In the genomic region with DNA sequence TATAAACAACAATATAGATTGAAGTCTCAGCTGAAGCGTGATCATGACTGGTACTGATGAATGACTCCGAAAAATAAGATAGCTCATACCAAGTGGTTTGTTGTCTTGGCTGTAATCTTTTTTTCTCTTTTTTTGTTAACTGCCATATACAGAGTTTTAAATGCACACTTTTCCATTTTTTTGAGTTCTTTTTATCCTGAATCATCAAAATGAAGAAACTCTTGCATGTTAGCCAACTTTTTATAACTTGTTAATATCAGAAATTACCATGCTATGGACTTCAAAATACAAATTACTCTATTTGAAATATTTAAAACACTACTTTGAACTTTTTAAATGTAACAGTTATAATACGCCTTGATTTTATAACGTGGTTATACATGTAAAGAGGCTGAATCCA, we compare ENCODE assay signal across 25 cellular contexts.
"Had no signal": no experiment of that assay in that cellular context is flagged by ENCODE, and none has a peak within 500 bp of the region (broad histone marks: within the 10 kb centered on the region; RNA-seq: fewer than 3 reads in every experiment).

No MANE protein-coding gene starts in this region.

- ATAC-seq: natural killer cell; psoas muscle; right cardiac atrium; sciatic nerve; stimulated activated effector memory CD8-positive, alpha-beta T cell treated with anti-CD3 and anti-CD28 coated beads, Interleukin-12 subunit alpha, Interleukin-12 subunit beta, amount 100 ng/mL, for 72 hours; stimulated activated naive B cell treated with anti-CD40 and anti-IgM and Interleukin-4, amounts not matched to agents 10 μg/mL and 1 μg/mL and 100 μg/mL, for 72 hours had no signal

- FAIRE-seq: urothelium cell line had no signal

- H3K4me1 ChIP-seq: parathyroid adenoma, psoas muscle, stomach, thyroid gland, upper lobe of left lung, vagina had no signal

- H3K4me2 ChIP-seq: neural progenitor cell had no signal

- DNase-seq: natural killer cell; occipital lobe; ovary; posterior cingulate gyrus; psoas muscle; right cardiac atrium; stimulated activated CD4-positive, alpha-beta T cell treated with anti-CD3 and anti-CD28 coated beads, Interleukin-15, amount 100 ng/mL, for 24 hours; stimulated activated CD4-positive, alpha-beta T cell treated with anti-CD3 and anti-CD28 coated beads, Interleukin-2, amount 100 ng/mL, for 24 hours; stimulated activated CD4-positive, alpha-beta T cell treated with anti-CD3 and anti-CD28 coated beads, Interleukin-2, amount 100 ng/mL, for 48 hours; stimulated activated CD4-positive, alpha-beta T cell treated with anti-CD3 and anti-CD28 coated beads, Interleukin-4, amount 100 ng/mL, for 24 hours; stimulated activated naive B cell treated with anti-CD40 and anti-IgM and Interleukin-4, amounts not matched to agents 10 μg/mL and 1 μg/mL and 100 μg/mL, for 72 hours; stimulated activated naive CD4-positive, alpha-beta T cell treated with Interleukin-2 at 50 U/mL for 16 hours; stomach; thyroid gland; trophoblast cell; upper lobe of left lung had no signal

- H3K9me3 ChIP-seq: ovary, psoas muscle, stomach, thoracic aorta, thyroid gland, tibial nerve, upper lobe of left lung, vagina had no signal

- H3K79me2 ChIP-seq: parathyroid adenoma had no signal

- H3K36me3 ChIP-seq: neural progenitor cell, ovary, thoracic aorta had no signal

- H3K27me3 ChIP-seq: neural progenitor cell, ovary, stomach, thyroid gland, tibial nerve, upper lobe of left lung, vagina had no signal

- H3K4me3 ChIP-seq: neural progenitor cell, ovary, psoas muscle, skin epidermis, stomach, thoracic aorta, thyroid gland, tibial nerve, upper lobe of left lung, vagina had no signal

- H2AFZ ChIP-seq: neural progenitor cell, parathyroid adenoma had no signal

- H3K27ac ChIP-seq: neural progenitor cell, ovary, parathyroid adenoma, psoas muscle, skin epidermis, stomach, thoracic aorta, thyroid gland, vagina had no signal

- H3K9ac ChIP-seq: neural progenitor cell, parathyroid adenoma had no signal
